8 cellular contexts compared by ENCODE assay signal in genomic region chr21:42939581-42940413, GRCh38. TPM values are rescaled to one million over a fixed set of nuclear protein-coding genes. Genes with fewer than 3 reads are reported as not detected.
DNase-seq lines count a peak whose midpoint lies in the region; ATAC-seq and TF ChIP-seq lines count a peak whose summit lies in the region.

No MANE protein-coding gene starts in this region.

- no peak overlapping the region for H3K27ac Mint-ChIP-seq in glutamatergic neuron (ENCODE audit: unreplicated experiment)

- CTCF ChIA-PET in mammary epithelial cell (lab: Charles Lee; ENCODE audit: low non-redundant PET), result no interaction called here

- dilution Hi-C loops in mammary epithelial cell (cut with HindIII; ENCODE audit: low sequenced_read_pairs), result no loop called here

- peak; percentile 93 for ATAC-seq in left lung
- peak; percentile 91 for ATAC-seq in upper lobe of right lung
- ATAC-seq in GM19328 (IDR thresholded peaks at IDR 0.05; ENCODE audit: unreplicated experiment), result no peak
- ATAC-seq in GM19023 (IDR thresholded peaks at IDR 0.05; ENCODE audit: unreplicated experiment), result no peak

- H3K4me3 Mint-ChIP-seq in glutamatergic neuron (ENCODE audit: unreplicated experiment), result no peak overlapping the region

- peaks cover 5% of the 10 kb centered on the region for H3K9me3 Mint-ChIP-seq in glutamatergic neuron (ENCODE audit: unreplicated experiment)

- H3K27ac ChIP-seq in mammary epithelial cell (ENCODE audit: insufficient read depth, low read depth, low read length), result no peak overlapping the region
- peak overlapping the region; percentile 23 to 31 for H3K27ac ChIP-seq in left lung
- H3K27ac ChIP-seq in upper lobe of right lung, result peak overlapping the region; percentile 61

- no peaks in the 10 kb centered on the region for H3K27me3 Mint-ChIP-seq in glutamatergic neuron (ENCODE audit: unreplicated experiment)

- DNase-seq in LoVo (ENCODE audit: low spot score) (peak; percentile 63), mammary epithelial cell (peak; percentile 97), left lung (peak in 1 of 2 donors; percentile 57), upper lobe of right lung (peak; percentile 7), DMS153 treated with DMSO at 0.1 percent for 48 hours (lab: John Stamatoyannopoulos, UW; ENCODE audit: unreplicated experiment) (no peak), glutamatergic neuron (no peak)

- no peak overlapping the region for H2AFZ ChIP-seq in mammary epithelial cell (ENCODE audit: low read depth, low read length)

- intact Hi-C loops in mammary epithelial cell (cut with micrococcal nuclease), result loop anchor here (1.0 to 2.0 kb wide), 2 partner anchors 15 to 35 kb away; partner anchors contain the start of gene PKNOX1
- intact Hi-C loops in left lung (cut with DNase I), result no loop called here
- intact Hi-C loops in upper lobe of right lung (cut with DNase I), result no loop called here

- in situ Hi-C loops in mammary epithelial cell (cut with MboI; ENCODE audit: low sequenced_read_pairs in 2 of 2), result no loop called here

- H3K79me2 ChIP-seq in mammary epithelial cell (ENCODE audit: insufficient read depth, low read length), result no peaks in the 10 kb centered on the region

- H3K4me1 ChIP-seq in mammary epithelial cell (ENCODE audit: insufficient read depth, low read length), result peaks cover 6% of the 10 kb centered on the region
- H3K4me1 ChIP-seq in left lung, result peaks cover 3 to 8% of the 10 kb centered on the region in 2 donors
- no peaks in the 10 kb centered on the region for H3K4me1 ChIP-seq in upper lobe of right lung

- H3K36me3 ChIP-seq in mammary epithelial cell (ENCODE audit: insufficient read depth, low read length) (no peaks in the 10 kb centered on the region), left lung (no peaks in the 10 kb centered on the region), upper lobe of right lung (no peaks in the 10 kb centered on the region)

- H3K4me2 ChIP-seq in mammary epithelial cell (ENCODE audit: insufficient read depth, low read depth, low read length), result peak overlapping the region; percentile 64

- no TSS peak for BruUV-seq in mammary epithelial cell (replicated peaks; lab: Mats Ljungman, UMichigan)

- H3K36me3 Mint-ChIP-seq in glutamatergic neuron (ENCODE audit: unreplicated experiment), result peaks cover 5% of the 10 kb centered on the region

- TF ChIP-seq CTCF in mammary epithelial cell (conservative IDR thresholded peaks at IDR 0.05 in 1 of 2, IDR thresholded peaks at IDR 0.05 in 1 of 2; ENCODE audit: extremely low read depth in 1 of 2, insufficient read depth in 1 of 2, low read depth in 1 of 2, low read length in 2 of 2) (no peak), left lung (IDR thresholded peaks at IDR 0.05) (no peak), upper lobe of right lung (IDR thresholded peaks at IDR 0.05) (no peak), glutamatergic neuron (IDR thresholded peaks at IDR 0.05; ENCODE audit: partially characterized antibody, unreplicated experiment) (no peak)

- H3K4me3 ChIP-seq in mammary epithelial cell (replicated peaks in 1 of 3; ENCODE audit: insufficient read depth in 1 of 3, low read depth in 2 of 3, low read length in 3 of 3) (peak overlapping the region in 1 of 3 experiments; percentile 2), left lung (no peak overlapping the region), upper lobe of right lung (no peak overlapping the region)

- 18% methylated on average over 16 of the region's 16 CpGs for WGBS in mammary epithelial cell (ENCODE audit: low coverage, missing lambda C conversion rate)

- H3K27me3 ChIP-seq in mammary epithelial cell (ENCODE audit: insufficient read depth, low read length) (no peaks in the 10 kb centered on the region), left lung (no peaks in the 10 kb centered on the region), upper lobe of right lung (no peaks in the 10 kb centered on the region)

- H3K4me1 Mint-ChIP-seq in glutamatergic neuron (ENCODE audit: low read depth, unreplicated experiment), result peaks cover 3% of the 10 kb centered on the region

- H4K20me1 ChIP-seq in mammary epithelial cell (ENCODE audit: insufficient read depth, low read length), result no peaks in the 10 kb centered on the region

- H3K9me3 ChIP-seq in mammary epithelial cell (replicated peaks; ENCODE audit: insufficient read depth, low read length) (peaks cover 8% of the 10 kb centered on the region), left lung (no peaks in the 10 kb centered on the region), upper lobe of right lung (no peaks in the 10 kb centered on the region)

- no peak overlapping the region for H3K9ac ChIP-seq in mammary epithelial cell (ENCODE audit: insufficient read depth, low read length)

RNA-seq across cellular contexts. Expression of gene ERVH48-1, which starts 14.4 kb away (rescaled TPM):
- total RNA-seq in mammary epithelial cell (not detected), left lung (not detected), upper lobe of right lung (not detected), glutamatergic neuron (ENCODE audit: unreplicated experiment) (0.59 TPM)
- not detected for polyA plus RNA-seq in mammary epithelial cell
- not detected for polyA minus RNA-seq in mammary epithelial cell

RNA-seq across cellular contexts. Expression of gene PKNOX1, which starts 34.6 kb away (rescaled TPM):
- total RNA-seq in mammary epithelial cell, result 10 to 100 TPM; 13.3 to 18.3 TPM
- 21.1 TPM for polyA plus RNA-seq in mammary epithelial cell
- polyA minus RNA-seq in mammary epithelial cell, result 21.9 TPM
- total RNA-seq in left lung, result 10 to 100 TPM; 16.8 to 23.2 TPM
- total RNA-seq in upper lobe of right lung, result 14.9 TPM
- 28.7 TPM for total RNA-seq in glutamatergic neuron (ENCODE audit: unreplicated experiment)

RNA-seq across cellular contexts. Expression of gene NDUFV3, which starts 46.7 kb away (rescaled TPM):
- total RNA-seq in mammary epithelial cell, result 10 to 100 TPM; 36.3 to 50.3 TPM
- polyA plus RNA-seq in mammary epithelial cell, result 47.8 TPM
- 36.4 TPM for polyA minus RNA-seq in mammary epithelial cell
- 10 to 100 TPM; 36.6 to 37.9 TPM for total RNA-seq in left lung
- 38.5 TPM for total RNA-seq in upper lobe of right lung
- 33.9 TPM for total RNA-seq in glutamatergic neuron (ENCODE audit: unreplicated experiment)

Comparison
In these comparisons a context has a peak if more than half of its experiments do, and no peak if none do; other contexts are left out.
1. DNase-seq: peak in LoVo (single experiment), mammary epithelial cell (single experiment) and upper lobe of right lung (single experiment); none in DMS153 treated with DMSO at 0.1 percent for 48 hours (single experiment) and glutamatergic neuron (single experiment).
2. ATAC-seq: peak in left lung (single experiment) and upper lobe of right lung (single experiment); none in GM19328 (single experiment) and GM19023 (single experiment).